14 cellular contexts compared by ENCODE assay signal in the genomic region with DNA sequence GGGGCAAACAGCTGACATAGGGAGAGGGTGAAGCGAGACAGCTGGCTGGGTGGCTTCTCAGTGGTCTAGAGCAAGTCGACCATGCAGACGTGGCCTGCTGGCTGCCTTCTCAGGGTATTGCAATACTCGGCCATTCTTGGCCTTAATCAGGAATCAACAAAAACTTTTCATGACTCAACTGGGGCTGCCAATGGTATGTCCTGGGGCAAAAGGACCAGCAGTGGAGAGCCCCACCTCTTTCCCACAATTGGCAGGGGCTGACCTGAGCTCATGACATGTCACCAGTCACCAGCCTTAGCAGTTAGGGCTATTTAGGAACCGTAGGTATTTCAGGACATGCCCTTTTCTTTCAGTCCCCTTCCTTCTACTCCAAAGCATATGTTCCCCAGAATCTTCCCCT. TPM values are rescaled to one million over a fixed set of nuclear protein-coding genes. Genes with fewer than 3 reads are reported as not detected.
"Had no signal": no experiment of that assay in that cellular context is flagged by ENCODE, and none has a peak within 500 bp of the region (broad histone marks: within the 10 kb centered on the region; RNA-seq: fewer than 3 reads in every experiment).

No MANE protein-coding gene starts in this region.

- H3K27ac Mint-ChIP-seq: immature natural killer cell; stimulated activated naive CD8-positive, alpha-beta T cell treated with anti-CD3 and anti-CD28 coated beads, Interleukin-15, amount 100 ng/mL, for 72 hours had no signal

- H3K36me3 Mint-ChIP-seq: activated naive CD4-positive, alpha-beta T cell treated with anti-CD3 and anti-CD28 coated beads, Interleukin-2, amount 50 U/mL, for 72 hours; immature natural killer cell had no signal

- H3K4me3 Mint-ChIP-seq: immature natural killer cell; neural crest cell; stimulated activated naive CD8-positive, alpha-beta T cell treated with anti-CD3 and anti-CD28 coated beads, Interleukin-15, amount 100 ng/mL, for 72 hours had no signal

- H3K27me3 ChIP-seq: brain microvascular endothelial cell, pancreas had no signal

- H3K27ac ChIP-seq: brain microvascular endothelial cell, pancreas, thoracic aorta had no signal

- H3K9me3 Mint-ChIP-seq: activated naive CD4-positive, alpha-beta T cell treated with anti-CD3 and anti-CD28 coated beads, Interleukin-2, amount 50 U/mL, for 72 hours; immature natural killer cell; stimulated activated naive CD8-positive, alpha-beta T cell treated with anti-CD3 and anti-CD28 coated beads, Interleukin-15, amount 100 ng/mL, for 72 hours had no signal

- H3K27me3 Mint-ChIP-seq: stimulated activated naive CD8-positive, alpha-beta T cell treated with anti-CD3 and anti-CD28 coated beads, Interleukin-15, amount 100 ng/mL, for 72 hours had no signal

- H3K36me3 ChIP-seq: brain microvascular endothelial cell, pancreas had no signal

- ATAC-seq: activated naive CD4-positive, alpha-beta T cell treated with anti-CD3 and anti-CD28 coated beads, Interleukin-2, amount 50 U/mL, for 72 hours; left lobe of liver; pancreas; stimulated activated naive CD8-positive, alpha-beta T cell treated with anti-CD3 and anti-CD28 coated beads, Interleukin-15, amount 100 ng/mL, for 72 hours had no signal

- H3K9me3 ChIP-seq: pancreas, thoracic aorta had no signal

- H3K4me1 Mint-ChIP-seq: immature natural killer cell; neural crest cell; stimulated activated naive CD8-positive, alpha-beta T cell treated with anti-CD3 and anti-CD28 coated beads, Interleukin-15, amount 100 ng/mL, for 72 hours had no signal

- DNase-seq: activated effector memory CD4-positive, alpha-beta T cell treated with anti-CD3 and anti-CD28 coated beads, Interleukin-2, amount 50 U/mL, for 16 hours; activated T-cell treated with anti-CD3 and anti-CD28 coated beads, Interleukin-2, amount 50 U/mL, for 1 hour; amniotic stem cell; brain microvascular endothelial cell; dermis blood vessel endothelial cell; immature natural killer cell; pancreas; stimulated activated CD4-positive, alpha-beta T cell treated with anti-CD3 and anti-CD28 coated beads, Interleukin-4, amount 100 ng/mL, for 4 hours; stimulated activated naive CD8-positive, alpha-beta T cell treated with anti-CD3 and anti-CD28 coated beads, Interleukin-15, amount 100 ng/mL, for 72 hours had no signal

- H3K4me1 ChIP-seq: pancreas had no signal

- H3K4me3 ChIP-seq: pancreas, thoracic aorta had no signal

RNA-seq across cellular contexts. Expression of a gene that starts 19.1 kb away (rescaled TPM):
- total RNA-seq: activated naive CD4-positive, alpha-beta T cell treated with anti-CD3 and anti-CD28 coated beads, Interleukin-2, amount 50 U/mL, for 72 hours; T-helper 2 cell treated with Interferon-gamma antibody and Interleukin-4, amounts not matched to agents 100 ng/mL and 5 ng/mL, for 36 hours had no signal
- polyA plus RNA-seq: immature natural killer cell had no signal
